3 cellular contexts compared by ENCODE assay signal in genomic region chrX:53374222-53374820, GRCh38.
TF ChIP-seq lines count a peak whose summit lies in the region.

No MANE protein-coding gene starts in this region.

TF ChIP-seq in SK-N-SH treated with all-trans-retinoic acid at 6 μM for 48 hours, 23 proteins besides CTCF, POLR2A, EP300 and RAD21 (continues in another document):
- TF ChIP-seq ZNF8 (CRISPR knock-in tag; IDR thresholded peaks at IDR 0.05) (no peak), ZC3H10 (CRISPR knock-in tag; IDR thresholded peaks at IDR 0.05) (no peak), SNAI2 (CRISPR knock-in tag; IDR thresholded peaks at IDR 0.05) (no peak), ZFP3 (CRISPR knock-in tag; IDR thresholded peaks at IDR 0.05) (no peak), ZNF565 (CRISPR knock-in tag; conservative IDR thresholded peaks at IDR 0.05; ENCODE audit: low read depth) (no peak), ZFP30 (CRISPR knock-in tag; IDR thresholded peaks at IDR 0.05) (no peak), ARNTL (CRISPR knock-in tag; IDR thresholded peaks at IDR 0.05; ENCODE audit: borderline replicate concordance, low read depth) (no peak), CREB5 (CRISPR knock-in tag; IDR thresholded peaks at IDR 0.05; ENCODE audit: low read depth) (no peak), ZNF70 (CRISPR knock-in tag; IDR thresholded peaks at IDR 0.05) (no peak), PATZ1 (CRISPR knock-in tag; IDR thresholded peaks at IDR 0.05; ENCODE audit: borderline replicate concordance) (no peak), ISL1 (CRISPR knock-in tag; IDR thresholded peaks at IDR 0.05) (no peak), RARB (CRISPR knock-in tag; IDR thresholded peaks at IDR 0.05) (no peak), CSDC2 (CRISPR knock-in tag; IDR thresholded peaks at IDR 0.05) (no peak), POU6F1 (CRISPR knock-in tag; IDR thresholded peaks at IDR 0.05; ENCODE audit: borderline replicate concordance, low read depth) (no peak)

TF ChIP-seq in SK-N-SH, 30 proteins besides CTCF, POLR2A, EP300 and RAD21:
- no peak for TF ChIP-seq IRF3 (IDR thresholded peaks at IDR 0.05; ENCODE audit: low read depth, low read length)
- no peak for TF ChIP-seq CHD2 (IDR thresholded peaks at IDR 0.05; ENCODE audit: low read length, partially characterized antibody)
- TF ChIP-seq SIN3A (IDR thresholded peaks at IDR 0.05; ENCODE audit: borderline replicate concordance, low read depth, low read length) = no peak
- no peak for TF ChIP-seq ELF1 (IDR thresholded peaks at IDR 0.05)
- no peak for TF ChIP-seq POLR2AphosphoS5 (IDR thresholded peaks at IDR 0.05; ENCODE audit: low read depth, low read length)
- no peak for TF ChIP-seq NFIC (IDR thresholded peaks at IDR 0.05; ENCODE audit: borderline replicate concordance)
- TF ChIP-seq RCOR1 (IDR thresholded peaks at IDR 0.05; ENCODE audit: low read length) = no peak
- TF ChIP-seq FOSL2 (IDR thresholded peaks at IDR 0.05; ENCODE audit: borderline replicate concordance, low read depth) = no peak
- TF ChIP-seq NRF1 (IDR thresholded peaks at IDR 0.05; ENCODE audit: low read depth, low read length) = no peak
- TF ChIP-seq TCF12 (IDR thresholded peaks at IDR 0.05) = no peak
- no peak for TF ChIP-seq USF2 (IDR thresholded peaks at IDR 0.05; ENCODE audit: borderline replicate concordance, low read depth, low read length)
- TF ChIP-seq MEF2A (IDR thresholded peaks at IDR 0.05; ENCODE audit: borderline replicate concordance, low read depth) = no peak
- TF ChIP-seq MAX (IDR thresholded peaks at IDR 0.05; ENCODE audit: low read depth) = no peak
- no peak for TF ChIP-seq PBX3 (IDR thresholded peaks at IDR 0.05)
- TF ChIP-seq TAF1 (IDR thresholded peaks at IDR 0.05; ENCODE audit: borderline replicate concordance, low read depth, low read length) = no peak
- no peak for TF ChIP-seq REST (IDR thresholded peaks at IDR 0.05; ENCODE audit: low read depth, low read length)
- TF ChIP-seq YY1 (IDR thresholded peaks at IDR 0.05; ENCODE audit: low read depth) = no peak
- TF ChIP-seq EZH2phosphoT487 (IDR thresholded peaks at IDR 0.05; ENCODE audit: borderline replicate concordance, low read depth) = no peak
- no peak for TF ChIP-seq RFX5 (IDR thresholded peaks at IDR 0.05; ENCODE audit: low read length)
- no peak for TF ChIP-seq SMC3 (IDR thresholded peaks at IDR 0.05; ENCODE audit: low read depth, low read length)

TF ChIP-seq in K562, 482 proteins besides CTCF, POLR2A, EP300 and RAD21 (continues in another document):
- TF ChIP-seq CAMTA2 (CRISPR knock-in tag; conservative IDR thresholded peaks at IDR 0.05) = no peak
- peak; percentile 47; the same call in 1 of the 2 replicates for TF ChIP-seq BCOR (IDR thresholded peaks at IDR 0.05)
- peak; percentile 83 for TF ChIP-seq GATA2 (CRISPR knock-in tag; IDR thresholded peaks at IDR 0.05)
- peak; percentile 65 for TF ChIP-seq SMARCB1 (IDR thresholded peaks at IDR 0.05; ENCODE audit: insufficient read length, low read depth)
- peak; percentile 55; the same call in 1 of the 2 replicates for TF ChIP-seq ATF7 (IDR thresholded peaks at IDR 0.05)
- peak; percentile 82 for TF ChIP-seq NFE2 (IDR thresholded peaks at IDR 0.05; ENCODE audit: low read depth)
- TF ChIP-seq ELF4 (CRISPR knock-in tag; IDR thresholded peaks at IDR 0.05) = peak; percentile 49; the same call in 1 of the 2 replicates
- peak; percentile 75 for TF ChIP-seq CTBP1 (IDR thresholded peaks at IDR 0.05; ENCODE audit: borderline replicate concordance)
- TF ChIP-seq ZNF699 (CRISPR knock-in tag; IDR thresholded peaks at IDR 0.05; ENCODE audit: insufficient replicate concordance) = no peak
- peak; percentile 6 for TF ChIP-seq DACH1 (IDR thresholded peaks at IDR 0.05; ENCODE audit: partially characterized antibody)
- peak; percentile 44; the same call in 1 of the 2 replicates for TF ChIP-seq NFIC (IDR thresholded peaks at IDR 0.05)
- TF ChIP-seq CBFA2T3 (IDR thresholded peaks at IDR 0.05) = peak; percentile 81
- TF ChIP-seq KDM4B (IDR thresholded peaks at IDR 0.05; ENCODE audit: borderline replicate concordance in 2 of 2, low read depth in 1 of 2) = no peak
- TF ChIP-seq CREB5 (CRISPR knock-in tag; IDR thresholded peaks at IDR 0.05) = no peak
- TF ChIP-seq PURB (CRISPR knock-in tag; IDR thresholded peaks at IDR 0.05; ENCODE audit: low read depth) = no peak
- 0 out of 2 replicates have a peak, but pooled peaks have one; percentile 10 for TF ChIP-seq CC2D1A (IDR thresholded peaks at IDR 0.05)
- peak; percentile 28; the same call in 1 of the 2 replicates for TF ChIP-seq ZEB2 (IDR thresholded peaks at IDR 0.05)
- peak; percentile 57 for TF ChIP-seq TRIM28 (IDR thresholded peaks at IDR 0.05)
- peak; percentile 88 for TF ChIP-seq SOX6 (IDR thresholded peaks at IDR 0.05)
- TF ChIP-seq ZNF354B (CRISPR knock-in tag; IDR thresholded peaks at IDR 0.05) = no peak
- TF ChIP-seq GTF2E2 (tag; IDR thresholded peaks at IDR 0.05) = no peak
- peak; percentile 92 for TF ChIP-seq SMARCA4 (IDR thresholded peaks at IDR 0.05)
- TF ChIP-seq FOXP4 (CRISPR knock-in tag; IDR thresholded peaks at IDR 0.05; ENCODE audit: borderline replicate concordance) = peak; percentile 56; the same call in 1 of the 2 replicates
- TF ChIP-seq CREB3 (tag; conservative IDR thresholded peaks at IDR 0.05; ENCODE audit: low read depth) = peak; percentile 59; the same call in 1 of the 2 replicates
- TF ChIP-seq FOXK2 (conservative IDR thresholded peaks at IDR 0.05 in 1 of 2, IDR thresholded peaks at IDR 0.05 in 1 of 2; ENCODE audit: low read depth in 2 of 2) = peak; percentile 93 to 95
- TF ChIP-seq PML (IDR thresholded peaks at IDR 0.05; ENCODE audit: low read length) = peak; percentile 64
- TF ChIP-seq ZNF449 (CRISPR knock-in tag; IDR thresholded peaks at IDR 0.05) = no peak
- TF ChIP-seq TRIM24 (IDR thresholded peaks at IDR 0.05) = peak; percentile 50 to 79; a peak in 3 of 4 replicates
- TF ChIP-seq HDGF (IDR thresholded peaks at IDR 0.05) = peak; percentile 52; the same call in 1 of the 2 replicates
- TF ChIP-seq ELF1 (tag; IDR thresholded peaks at IDR 0.05) = 0 out of 2 replicates have a peak, but pooled peaks have one; percentile 12
- peak in 2 of 3 experiments; percentile 11 to 43 for TF ChIP-seq YY1 (IDR thresholded peaks at IDR 0.05; ENCODE audit: borderline replicate concordance in 1 of 3, control insufficient read depth in 1 of 3, extremely low read depth in 1 of 3, insufficient read depth in 3 of 3, insufficient read length in 1 of 3, insufficient replicate concordance in 2 of 3, low read depth in 1 of 3, low read length in 2 of 3)
- TF ChIP-seq CHAMP1 (IDR thresholded peaks at IDR 0.05) = 0 out of 2 replicates have a peak, but pooled peaks have one; percentile 16
- TF ChIP-seq BRF1 (IDR thresholded peaks at IDR 0.05; ENCODE audit: borderline replicate concordance, extremely low read depth, insufficient read length) = no peak
- peak; percentile 60 for TF ChIP-seq NCOR1 (IDR thresholded peaks at IDR 0.05)
- TF ChIP-seq HDAC1 (IDR thresholded peaks at IDR 0.05) = peak in 1 of 2 experiments; percentile 79; a peak in 2 of 4 replicates
- peak; percentile 90 for TF ChIP-seq SMARCE1 (IDR thresholded peaks at IDR 0.05)
- no peak for TF ChIP-seq HDAC3 (IDR thresholded peaks at IDR 0.05; ENCODE audit: borderline replicate concordance, partially characterized antibody)
- peak; percentile 11 for TF ChIP-seq SMAD1 (IDR thresholded peaks at IDR 0.05; ENCODE audit: low read depth, low read length, partially characterized antibody)
- peak; percentile 92 for TF ChIP-seq L3MBTL2 (IDR thresholded peaks at IDR 0.05)
- TF ChIP-seq HDAC2 (IDR thresholded peaks at IDR 0.05) = peak; percentile 64; the same call in 1 of the 2 replicates
- no peak for TF ChIP-seq MTF1 (CRISPR knock-in tag; IDR thresholded peaks at IDR 0.05; ENCODE audit: borderline replicate concordance)
- TF ChIP-seq CREB3L1 (IDR thresholded peaks at IDR 0.05; ENCODE audit: borderline replicate concordance, low read depth) = peak; percentile 63; the same call in 1 of the 2 replicates
- peak; percentile 88 for TF ChIP-seq C11orf30 (IDR thresholded peaks at IDR 0.05; ENCODE audit: low read depth)
- peak; percentile 73 for TF ChIP-seq CEBPG (CRISPR knock-in tag; IDR thresholded peaks at IDR 0.05)
- TF ChIP-seq CEBPG (tag; conservative IDR thresholded peaks at IDR 0.05 in 1 of 2, IDR thresholded peaks at IDR 0.05 in 1 of 2) = peak; percentile 77 to 92
